In the genomic region with DNA sequence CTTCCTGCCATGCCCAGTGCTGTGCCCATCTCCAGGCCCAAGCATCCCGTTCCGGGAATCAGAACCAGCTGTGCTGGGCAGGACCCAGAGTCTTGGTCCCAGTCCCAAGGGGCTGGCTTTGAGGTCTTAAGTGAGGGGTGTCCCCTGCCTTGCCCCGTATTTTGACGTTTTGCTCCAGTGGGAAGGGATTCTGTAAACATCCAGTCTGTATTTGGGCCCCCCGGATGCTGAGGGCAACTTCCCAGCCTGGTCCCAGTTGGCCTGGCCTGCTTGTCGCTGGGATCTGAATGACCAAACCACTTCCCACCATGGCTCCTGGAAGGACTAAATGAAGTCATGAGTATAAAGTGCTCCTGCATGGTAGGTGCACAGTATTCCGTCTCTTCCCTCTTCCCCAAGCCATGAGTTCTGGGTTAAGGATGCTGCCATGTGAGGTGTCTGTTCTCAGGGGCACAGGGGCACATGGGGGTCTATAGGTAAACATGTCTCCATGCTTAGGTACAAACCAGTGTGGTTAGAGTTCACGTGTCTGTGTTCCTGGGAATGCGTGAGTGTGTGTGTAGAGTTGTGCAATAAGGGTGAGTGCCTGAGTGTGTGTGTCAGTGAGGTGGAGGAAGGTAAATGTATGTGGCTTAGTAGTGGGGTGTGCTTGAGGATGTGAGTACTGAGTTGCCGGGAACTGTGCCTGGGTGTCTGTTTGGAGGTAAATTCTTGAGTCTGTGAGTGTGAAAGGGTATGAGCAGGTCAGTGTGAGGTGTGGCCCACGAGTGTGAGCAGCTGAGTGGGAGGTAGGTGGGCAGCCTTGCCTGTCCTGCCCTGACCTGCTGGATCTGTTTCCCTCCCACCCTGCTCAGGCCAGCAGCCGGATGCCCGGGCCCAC, we compare ENCODE assay signal across 8 cellular contexts. TPM values are rescaled to one million over a fixed set of nuclear protein-coding genes. Genes with fewer than 3 reads are reported as not detected.
A peak's percentile ranks its signal among the peaks of the same experiment; 100 is the strongest.
DNase-seq lines count a peak whose midpoint lies in the region; ATAC-seq and TF ChIP-seq lines count a peak whose summit lies in the region.

No MANE protein-coding gene starts in this region.

- ATAC-seq in Panc1 (no peak), HG02870 (IDR thresholded peaks at IDR 0.05; ENCODE audit: unreplicated experiment) (no peak)

- H3K27ac ChIP-seq in Panc1 (ENCODE audit: low read length) (peak overlapping the region; percentile 89), esophagus squamous epithelium (peak overlapping the region; percentile 47 to 84 (median 80)), rectal smooth muscle tissue (ENCODE audit: low read depth, low read length) (no peak overlapping the region)

- no peak overlapping the region for H3K9ac ChIP-seq in rectal smooth muscle tissue (ENCODE audit: low read length)

- 40 to 59% methylated on average over 7 to 10 of the region's 13 CpGs for WGBS in esophagus squamous epithelium, 2 donors

- H3K4me3 ChIP-seq in GM06990 (replicated peaks; ENCODE audit: low read depth, low read length) = peak overlapping the region; percentile 70
- peak overlapping the region; percentile 63 to 75 for H3K4me3 ChIP-seq in Panc1 (ENCODE audit: low read depth in 2 of 2, low read length in 2 of 2)
- H3K4me3 ChIP-seq in esophagus squamous epithelium = peak overlapping the region; percentile 61 to 94 (median 74)
- H3K4me3 ChIP-seq in rectal smooth muscle tissue (ENCODE audit: low read length) = peak overlapping the region; percentile 58

- no peaks in the 10 kb centered on the region for H3K27me3 ChIP-seq in GM06990 (replicated peaks; ENCODE audit: control insufficient read depth, insufficient read depth, low read length)
- H3K27me3 ChIP-seq in Panc1 (ENCODE audit: control insufficient read depth, insufficient read depth, low read length) = no peaks in the 10 kb centered on the region
- H3K27me3 ChIP-seq in esophagus squamous epithelium = no peaks in the 10 kb centered on the region
- no peaks in the 10 kb centered on the region for H3K27me3 ChIP-seq in rectal smooth muscle tissue (ENCODE audit: control insufficient read depth, insufficient read depth, low read length)

- H3K36me3 ChIP-seq in GM06990 (ENCODE audit: control insufficient read depth, insufficient read depth, low read length) (peaks cover 16% of the 10 kb centered on the region), Panc1 (ENCODE audit: control insufficient read depth, insufficient read depth, low read length) (peaks cover 5% of the 10 kb centered on the region; the same call in 1 of the 2 replicates), esophagus squamous epithelium (peaks cover 12 to 66% (median 18%) of the 10 kb centered on the region in 3 donors), rectal smooth muscle tissue (ENCODE audit: control insufficient read depth, insufficient read depth, low read length) (peaks cover 13% of the 10 kb centered on the region)

- H3K4me1 ChIP-seq in Panc1 (ENCODE audit: control insufficient read depth, insufficient read depth, low read length) = peaks cover 35% of the 10 kb centered on the region
- peaks cover 43 to 64% (median 45%) of the 10 kb centered on the region in 3 donors for H3K4me1 ChIP-seq in esophagus squamous epithelium
- H3K4me1 ChIP-seq in rectal smooth muscle tissue (ENCODE audit: control insufficient read depth, insufficient read depth, low read length) = peaks cover 11% of the 10 kb centered on the region

- BruUV-seq in Panc1 (replicated peaks; lab: Mats Ljungman, UMichigan) = no TSS peak

- intact Hi-C loops in Panc1 (cut with micrococcal nuclease; ENCODE audit: unreplicated experiment) (no loop called here), esophagus squamous epithelium (cut with DNase I) (no loop called here)

- no peak for TF ChIP-seq POLR2A in esophagus squamous epithelium (IDR thresholded peaks at IDR 0.05)

- TF ChIP-seq CTCF in GM06990 (IDR thresholded peaks at IDR 0.05; ENCODE audit: insufficient read depth, low read length, poor library complexity, severe bottlenecking) (no peak), Panc1 (IDR thresholded peaks at IDR 0.05) (no peak), esophagus squamous epithelium (IDR thresholded peaks at IDR 0.05) (no peak)

- H3K9me3 ChIP-seq in Panc1 (ENCODE audit: control insufficient read depth, insufficient read depth, low read depth, low read length) (no peaks in the 10 kb centered on the region), esophagus squamous epithelium (no peaks in the 10 kb centered on the region)

- in situ Hi-C loops in Panc1 (cut with HindIII; ENCODE audit: low pct_unique_long_range_greater_than_20kb, low sequenced_read_pairs) = no loop called here

- POLR2A ChIA-PET in Panc1 (lab: Charles Lee) = no interaction called here

- DNase-seq in GM06990 (ENCODE audit: extremely low read depth, insufficient read length) (no peak), Panc1 (ENCODE audit: low read depth, low spot score) (no peak), esophagus squamous epithelium (lab: John Stamatoyannopoulos, UW) (no peak), NOMO-1 treated with dmso at 0.1 percent for 144 hours (lab: John Stamatoyannopoulos, UW; ENCODE audit: unreplicated experiment) (no peak), NCI-H2227 (lab: John Stamatoyannopoulos, UW; ENCODE audit: unreplicated experiment) (no peak), iPS-NIHi11 (ENCODE audit: low spot score) (no peak)

- CTCF ChIA-PET in Panc1 (lab: Charles Lee) = no interaction called here

RNA-seq across cellular contexts. Expression of gene B4GALT2, which starts 1.5 kb away (rescaled TPM):
- 90.1 TPM for total RNA-seq in Panc1 (2021; ENCODE audit: unreplicated experiment)
- polyA plus RNA-seq in Panc1 (2012; ENCODE audit: insufficient read length) = 109 TPM
- total RNA-seq in esophagus squamous epithelium = 10 to 100 TPM; 38.9 to 59.3 (median 48.3) TPM

RNA-seq across cellular contexts. Expression of gene ATP6V0B, which starts 5.7 kb away (rescaled TPM):
- 134 TPM for total RNA-seq in Panc1 (2021; ENCODE audit: unreplicated experiment)
- polyA plus RNA-seq in Panc1 (2012; ENCODE audit: insufficient read length) = 119 TPM
- total RNA-seq in esophagus squamous epithelium = 100 to 1,000 TPM in 3 of 4 donors, 10 to 100 TPM in 1; 70.1 to 169 (median 135) TPM

RNA-seq across cellular contexts. Expression of gene DPH2, which starts 10.7 kb away (rescaled TPM):
- total RNA-seq in Panc1 (2021; ENCODE audit: unreplicated experiment) (76.0 TPM), esophagus squamous epithelium (10 to 100 TPM; 14.0 to 34.6 (median 27.7) TPM)
- 63.3 TPM for polyA plus RNA-seq in Panc1 (2012; ENCODE audit: insufficient read length)

RNA-seq across cellular contexts. Expression of gene CCDC24, which starts 10.9 kb away (rescaled TPM):
- total RNA-seq in Panc1 (2021; ENCODE audit: unreplicated experiment) (24.4 TPM), esophagus squamous epithelium (1 to 10 TPM; 3.0 to 7.3 (median 4.7) TPM)
- polyA plus RNA-seq in Panc1 (2012; ENCODE audit: insufficient read length) = 27.3 TPM

RNA-seq across cellular contexts. Expression of gene IPO13, which starts 33.7 kb away (rescaled TPM):
- 40.0 TPM for total RNA-seq in Panc1 (2021; ENCODE audit: unreplicated experiment)
- 25.0 TPM for polyA plus RNA-seq in Panc1 (2012; ENCODE audit: insufficient read length)
- 10 to 100 TPM; 19.3 to 32.4 (median 20.5) TPM for total RNA-seq in esophagus squamous epithelium
